In genomic region chr13:39840201-39840600, GRCh38 we compare ENCODE assay signal across 17 cellular contexts.
"Had no signal": no experiment of that assay in that cellular context is flagged by ENCODE, and none has a peak within 500 bp of the region (broad histone marks: within the 10 kb centered on the region; RNA-seq: fewer than 3 reads in every experiment).

No MANE protein-coding gene starts in this region.

- ATAC-seq: esophagus mucosa, foreskin keratinocyte, mucosa of descending colon, natural killer cell, upper lobe of right lung had no signal

- H3K4me1 Mint-ChIP-seq: memory B cell, natural killer cell had no signal

- H3K27ac Mint-ChIP-seq: activated CD4-positive, alpha-beta T cell treated with anti-CD3 and anti-CD28 coated beads, Interleukin-2, amount 10 ng/mL, durations not matched to agents 24 days and 14 days; activated T-helper 1 cell treated with anti-CD3 and anti-CD28 coated beads, Interleukin-12 subunit alpha, Interleukin-12 subunit beta, Interleukin-2, Interleukin-4 antibody, amounts not matched to agents 30 ng/mL and 10 ng/mL and 1 ng/mL, durations not matched to agents 14 hours and 24 hours and 36 hours; memory B cell; natural killer cell; stimulated activated naive CD8-positive, alpha-beta T cell treated with anti-CD3 and anti-CD28 coated beads, Interleukin-15, Interleukin-2, amounts not matched to agents 100 ng/mL and 50 ng/mL, for 24 hours had no signal

- H3K36me3 Mint-ChIP-seq: memory B cell, natural killer cell had no signal

- DNase-seq: activated CD4-positive, alpha-beta T cell treated with anti-CD3 and anti-CD28 coated beads, Interleukin-2, amount 10 ng/mL, durations not matched to agents 24 days and 14 days; activated CD4-positive, CD25-positive, alpha-beta regulatory T cell; activated CD8-positive, alpha-beta memory T cell treated with anti-CD3 and anti-CD28 coated beads, Interleukin-2, amount 50 U/mL, for 48 hours; foreskin keratinocyte; glutamatergic neuron; left ventricle myocardium inferior; mucosa of descending colon; natural killer cell; posterior cingulate gyrus; retina; small intestine; SW 1271; upper lobe of right lung had no signal

- H3K4me3 Mint-ChIP-seq: activated CD4-positive, alpha-beta T cell treated with anti-CD3 and anti-CD28 coated beads, Interleukin-2, amount 10 ng/mL, durations not matched to agents 24 days and 14 days; activated T-helper 1 cell treated with anti-CD3 and anti-CD28 coated beads, Interleukin-12 subunit alpha, Interleukin-12 subunit beta, Interleukin-2, Interleukin-4 antibody, amounts not matched to agents 30 ng/mL and 10 ng/mL and 1 ng/mL, durations not matched to agents 14 hours and 24 hours and 36 hours; memory B cell; natural killer cell; stimulated activated naive CD8-positive, alpha-beta T cell treated with anti-CD3 and anti-CD28 coated beads, Interleukin-15, Interleukin-2, amounts not matched to agents 100 ng/mL and 50 ng/mL, for 24 hours had no signal

- H3K4me3 ChIP-seq: left ventricle myocardium inferior, mucosa of descending colon, upper lobe of right lung had no signal

- H3K9me3 Mint-ChIP-seq: memory B cell; natural killer cell; stimulated activated naive CD8-positive, alpha-beta T cell treated with anti-CD3 and anti-CD28 coated beads, Interleukin-15, Interleukin-2, amounts not matched to agents 100 ng/mL and 50 ng/mL, for 24 hours had no signal
